8 cellular contexts compared by ENCODE assay signal in the genomic region with DNA sequence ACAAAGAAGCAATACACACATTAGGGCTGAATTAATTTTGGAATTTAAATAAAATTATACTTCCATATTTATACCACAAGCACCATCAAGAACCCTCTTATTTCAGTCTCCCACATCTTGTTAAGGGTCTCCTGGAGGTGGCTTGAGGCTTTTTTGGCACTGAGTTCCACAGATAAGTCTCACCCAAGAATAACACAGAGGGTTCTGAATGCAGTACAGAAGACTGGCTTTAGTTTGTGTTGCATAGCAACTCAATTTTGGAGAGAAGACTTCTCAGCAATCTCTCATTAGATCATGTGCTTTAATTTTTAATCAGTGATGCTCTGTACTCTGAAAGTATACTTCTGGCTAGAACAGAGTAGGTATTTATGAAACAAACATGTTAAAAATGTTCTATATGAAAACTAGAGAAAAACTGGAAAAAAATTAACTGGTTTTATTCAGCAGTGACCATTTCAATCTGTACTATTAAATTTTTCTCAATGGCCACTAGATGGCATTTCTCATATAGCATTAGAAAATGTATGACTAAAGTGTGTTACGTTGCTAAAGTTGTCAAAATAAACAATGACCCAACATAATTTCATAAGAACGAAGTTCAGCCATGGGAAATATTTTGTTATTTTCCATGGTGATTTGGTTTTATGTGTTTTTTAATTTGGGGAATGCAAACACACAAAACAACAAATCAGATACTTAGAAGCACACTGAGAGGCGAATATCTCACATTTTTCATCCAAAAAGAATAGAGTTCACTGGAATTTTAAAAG. TPM values are rescaled to one million over a fixed set of nuclear protein-coding genes. Genes with fewer than 3 reads are reported as not detected.
A peak's percentile ranks its signal among the peaks of the same experiment; 100 is the strongest.
DNase-seq lines count a peak whose midpoint lies in the region; ATAC-seq and TF ChIP-seq lines count a peak whose summit lies in the region.

No MANE protein-coding gene starts in this region.

- ATAC-seq in Right ventricle myocardium inferior (peak; percentile 48), HG03045 (IDR thresholded peaks at IDR 0.05; ENCODE audit: unreplicated experiment) (no peak), GM18873 (IDR thresholded peaks at IDR 0.05; ENCODE audit: low FRiP score, unreplicated experiment) (no peak)

- H3K27me3 Mint-ChIP-seq in nephron (ENCODE audit: low read depth) = no peaks in the 10 kb centered on the region

- H3K36me3 Mint-ChIP-seq in nephron (ENCODE audit: low read depth) = peaks cover 15% of the 10 kb centered on the region

- DNase-seq in Right ventricle myocardium inferior (ENCODE audit: missing footprints) (no peak), cardiac septum (ENCODE audit: low spot score) (no peak), OCI-M1 (lab: John Stamatoyannopoulos, UW) (peak; percentile 54), epidermal melanocyte (ENCODE audit: insufficient read length, low spot score) (peak; percentile 40), iPS-NIHi7 (ENCODE audit: extremely low spot score) (no peak)

- H3K4me1 Mint-ChIP-seq in nephron = no peaks in the 10 kb centered on the region

- no peak overlapping the region for H3K4me3 Mint-ChIP-seq in nephron

- intact Hi-C loops in Right ventricle myocardium inferior (cut with DNase I) (no loop called here), cardiac septum (cut with DNase I) (loop anchor here (2.0 kb wide), 1 partner anchor 210 kb away; the partner anchor contains the start of gene MAP3K5)

- peak; percentile 54 to 62 (median 55) for TF ChIP-seq CTCF in nephron (IDR thresholded peaks at IDR 0.05; ENCODE audit: unreplicated experiment in 3 of 3)

- no peaks in the 10 kb centered on the region for H3K9me3 Mint-ChIP-seq in nephron

- H3K27ac Mint-ChIP-seq in nephron = no peak overlapping the region

RNA-seq across cellular contexts. Expression of gene MAP7, which starts 32.7 kb away (rescaled TPM):
- 3.2 TPM for total RNA-seq in Right ventricle myocardium inferior
- total RNA-seq in cardiac septum = 1.5 TPM

Comparison
In these comparisons a context has a peak if more than half of its experiments do, and no peak if none do; other contexts are left out.
1. DNase-seq: peak in OCI-M1 (single experiment) and epidermal melanocyte (single experiment); none in Right ventricle myocardium inferior (single experiment), cardiac septum (single experiment) and iPS-NIHi7 (single experiment).